In genomic region chr2:677056-677949, GRCh38 we compare ENCODE assay signal across 8 cellular contexts. TPM values are rescaled to one million over a fixed set of nuclear protein-coding genes. Genes with fewer than 3 reads are reported as not detected.
A peak's percentile ranks its signal among the peaks of the same experiment; 100 is the strongest.
DNase-seq lines count a peak whose midpoint lies in the region; TF ChIP-seq lines count a peak whose summit lies in the region.

Gene TMEM18, minus strand, starts transcription at chr2:677406. Its CDS starts 61 bp downstream, at chr2:677345.

- H4K91ac ChIP-seq in H9 (ENCODE audit: insufficient read length, low read depth, low read length): no peak within 1 kb of the TSS

- peak within 1 kb of the TSS; percentile 18 for H3K56ac ChIP-seq in H9 (ENCODE audit: insufficient read length, low read depth, low read length)

- no peak within 1 kb of the TSS for H2BK20ac ChIP-seq in H9 (ENCODE audit: low read depth, low read length, poor library complexity, severe bottlenecking)

- H3K27ac Mint-ChIP-seq in H9 (peak within 1 kb of the TSS; percentile 97 to 100 (median 99)), type B pancreatic cell (peak within 1 kb of the TSS; percentile 99)

- H3K79me2 ChIP-seq in H9 (ENCODE audit: insufficient read depth, low read length): peaks cover 4% of the 10 kb centered on the region; the same call in 1 of the 2 replicates

- H3K9ac ChIP-seq in H9 (ENCODE audit: extremely low read depth, insufficient read length, low read length): peak within 1 kb of the TSS; percentile 100

- H3K27me3 ChIP-seq in H9 (ENCODE audit: insufficient read depth, low read length) (no peaks in the 10 kb centered on the region), neutrophil (no peaks in the 10 kb centered on the region)

- WGBS in H9 (ENCODE audit: extremely low coverage, insufficient read length, low lambda C conversion rate): no CpG with 5 or more reads among the region's 67 CpGs

- TF ChIP-seq CTCF in H9 (conservative IDR thresholded peaks at IDR 0.05) (peak; percentile 40), neutrophil (IDR thresholded peaks at IDR 0.05) (peak; percentile 25), type B pancreatic cell (conservative IDR thresholded peaks at IDR 0.05) (peak; percentile 60)

- peak within 1 kb of the TSS; percentile 60 for H4K8ac ChIP-seq in H9 (replicated peaks; ENCODE audit: insufficient read length, low read depth, low read length)

- H3K4me2 ChIP-seq in H9 (ENCODE audit: insufficient read depth, insufficient read length, low read length): peak within 1 kb of the TSS; percentile 62

- H3K4me1 ChIP-seq in H9 (ENCODE audit: insufficient read depth, low read length) (no peaks in the 10 kb centered on the region), neutrophil (ENCODE audit: control insufficient read depth in 1 of 2, insufficient read depth in 1 of 2, low read depth in 1 of 2, low read length in 1 of 2) (peaks cover 16 to 18% of the 10 kb centered on the region in 2 experiments)

- peak within 1 kb of the TSS; percentile 98 for H4K5ac ChIP-seq in H9 (ENCODE audit: insufficient read length, low read depth, low read length)

- no peak within 1 kb of the TSS for H2AK5ac ChIP-seq in H9 (ENCODE audit: insufficient read length, low read length)

- no peak within 1 kb of the TSS for H2BK15ac ChIP-seq in H9 (ENCODE audit: low read depth, low read length)

- H3K9me3 ChIP-seq in H9 (ENCODE audit: control insufficient read depth, low read depth, low read length) (no peaks in the 10 kb centered on the region), neutrophil (no peaks in the 10 kb centered on the region)

- no peak within 1 kb of the TSS; the same call in 1 of the 2 replicates for H3K4ac ChIP-seq in H9 (ENCODE audit: low read depth, low read length)

- H3K14ac ChIP-seq in H9 (ENCODE audit: insufficient read depth, low read length): peak within 1 kb of the TSS; percentile 100

- H3K9me3 Mint-ChIP-seq in H9: no peaks in the 10 kb centered on the region; a peak in 1 of 5 replicates
- H3K9me3 Mint-ChIP-seq in type B pancreatic cell: no peaks in the 10 kb centered on the region

- H2BK120ac ChIP-seq in H9 (ENCODE audit: low read depth, low read length, poor library complexity, severe bottlenecking): no peak within 1 kb of the TSS

- no peaks in the 10 kb centered on the region for H4K20me1 ChIP-seq in H9 (ENCODE audit: control insufficient read depth, insufficient read depth, insufficient read length)

- H3K23ac ChIP-seq in H9 (ENCODE audit: insufficient read length, low read depth, low read length): no peak within 1 kb of the TSS

- H3K23me2 ChIP-seq in H9 (ENCODE audit: insufficient read length, low read depth, low read length, poor library complexity, severe bottlenecking): peaks cover 8% of the 10 kb centered on the region

- peak within 1 kb of the TSS; percentile 100 for H3K18ac ChIP-seq in H9 (ENCODE audit: insufficient read length, low read depth, low read length)

- peak within 1 kb of the TSS; percentile 84 for H2BK5ac ChIP-seq in H9 (ENCODE audit: insufficient read length, low read length)

- H3K27ac ChIP-seq in H9 (ENCODE audit: insufficient read length, low read depth, low read length): peak within 1 kb of the TSS; percentile 82
- peak within 1 kb of the TSS; percentile 95 for H3K27ac ChIP-seq in neutrophil

- no peak within 1 kb of the TSS for H2AFZ ChIP-seq in H9 (ENCODE audit: low read length)

- peaks cover 3% of the 10 kb centered on the region for H3K79me1 ChIP-seq in H9 (ENCODE audit: insufficient read depth, low read depth, low read length, poor library complexity, severe bottlenecking)

- DNase-seq in GM04504 (ENCODE audit: low read depth): peak; percentile 98
- peak; percentile 95 for DNase-seq in H9
- peak; percentile 97 for DNase-seq in M059J (ENCODE audit: low read depth)
- peak; percentile 90 to 98 (median 94) for DNase-seq in activated naive CD4-positive, alpha-beta T cell (lab: John Stamatoyannopoulos, UW)
- peak; percentile 97 for DNase-seq in foreskin melanocyte
- DNase-seq in type B pancreatic cell (ENCODE audit: extremely low spot score, unreplicated experiment): no peak

- H3K36me3 Mint-ChIP-seq in H9 (ENCODE audit: insufficient read depth in 1 of 3, low read depth in 3 of 3): peaks cover 11 to 27% (median 22%) of the 10 kb centered on the region in 3 experiments
- no peaks in the 10 kb centered on the region for H3K36me3 Mint-ChIP-seq in type B pancreatic cell

- H2BK12ac ChIP-seq in H9 (ENCODE audit: insufficient read length, low read depth, low read length): no peak within 1 kb of the TSS

- H3K36me3 ChIP-seq in neutrophil: peaks cover 15% of the 10 kb centered on the region

- peak; percentile 98 for TF ChIP-seq POLR2A in Raji (IDR thresholded peaks at IDR 0.05; ENCODE audit: insufficient read depth, low read depth, low read length)

- H3K4me3 Mint-ChIP-seq in H9: peak within 1 kb of the TSS; percentile 92 to 98
- peak within 1 kb of the TSS; percentile 96 for H3K4me3 Mint-ChIP-seq in type B pancreatic cell

- H3K4me1 Mint-ChIP-seq in H9 (peaks cover 35 to 36% of the 10 kb centered on the region in 2 experiments), type B pancreatic cell (ENCODE audit: unreplicated experiment) (peaks cover 39% of the 10 kb centered on the region)

- H3T11ph ChIP-seq in H9 (ENCODE audit: low read length): no peak within 1 kb of the TSS

- H3K4me3 ChIP-seq in neutrophil (ENCODE audit: low read depth in 1 of 2, low read length in 1 of 2): peak within 1 kb of the TSS; percentile 95 to 99

- H3K27me3 Mint-ChIP-seq in H9 (ENCODE audit: low read depth) (no peaks in the 10 kb centered on the region; the same call in 1 of the 2 replicates), type B pancreatic cell (no peaks in the 10 kb centered on the region)

RNA-seq across cellular contexts. Expression of gene TMEM18, which starts in this region (rescaled TPM):
- total RNA-seq in H9 (2021): 28.3 and 30.7 TPM in 2 replicates
- 15.3 and 29.9 TPM in 2 replicates for total RNA-seq in M059J (2014; rRNA removed; shearing (Covaris generic))
- 22.8 and 27.4 TPM in 2 replicates for total RNA-seq in type B pancreatic cell (ENCODE audit: low replicate concordance)
